In genomic region chr4:80201326-80202151, GRCh38 we compare ENCODE assay signal across 8 cellular contexts. TPM values are rescaled to one million over a fixed set of nuclear protein-coding genes. Genes with fewer than 3 reads are reported as not detected.
DNase-seq lines count a peak whose midpoint lies in the region; ATAC-seq and TF ChIP-seq lines count a peak whose summit lies in the region.

No MANE protein-coding gene starts in this region.

- ATAC-seq in CD4-positive, alpha-beta T cell (ENCODE audit: poor library complexity): peak; percentile 28
- ATAC-seq in GM21737 (IDR thresholded peaks at IDR 0.05; ENCODE audit: unreplicated experiment) (peak; percentile 25), HG02970 (IDR thresholded peaks at IDR 0.05; ENCODE audit: low FRiP score, unreplicated experiment) (no peak)

- POLR2A ChIA-PET in CD4-positive, alpha-beta T cell (lab: Charles Lee): interaction anchor here (0.6 to 7.4 kb wide), 13 partner anchors 11 to 1271 kb away, joined by 3 to 61 read pairs (median 5); partner anchors contain the start of genes ANTXR2, PAQR3 and RASGEF1B

- H3K4me3 Mint-ChIP-seq in CD4-positive, alpha-beta T cell: peak overlapping the region; percentile 89
- peak overlapping the region; percentile 80 for H3K4me3 Mint-ChIP-seq in activated T-helper 1 cell treated with anti-CD3 and anti-CD28 coated beads, Interleukin-12 subunit alpha, Interleukin-12 subunit beta, Interleukin-2, Interleukin-4 antibody, amounts not matched to agents 30 ng/mL and 10 ng/mL and 1 ng/mL, durations not matched to agents 14 hours and 24 hours and 36 hours
- H3K4me3 Mint-ChIP-seq in progenitor cell of endocrine pancreas (ENCODE audit: low read depth): peak overlapping the region; percentile 53

- peak overlapping the region; percentile 71 for H3K27ac Mint-ChIP-seq in CD4-positive, alpha-beta T cell
- H3K27ac Mint-ChIP-seq in activated T-helper 1 cell treated with anti-CD3 and anti-CD28 coated beads, Interleukin-12 subunit alpha, Interleukin-12 subunit beta, Interleukin-2, Interleukin-4 antibody, amounts not matched to agents 30 ng/mL and 10 ng/mL and 1 ng/mL, durations not matched to agents 14 hours and 24 hours and 36 hours: peak overlapping the region; percentile 73
- no peak overlapping the region for H3K27ac Mint-ChIP-seq in progenitor cell of endocrine pancreas

- peaks cover 18% of the 10 kb centered on the region for H3K27me3 Mint-ChIP-seq in CD4-positive, alpha-beta T cell
- peaks cover 21% of the 10 kb centered on the region for H3K27me3 Mint-ChIP-seq in activated T-helper 1 cell treated with anti-CD3 and anti-CD28 coated beads, Interleukin-12 subunit alpha, Interleukin-12 subunit beta, Interleukin-2, Interleukin-4 antibody, amounts not matched to agents 30 ng/mL and 10 ng/mL and 1 ng/mL, durations not matched to agents 14 hours and 24 hours and 36 hours (ENCODE audit: insufficient read depth)
- peaks cover 87% of the 10 kb centered on the region for H3K27me3 Mint-ChIP-seq in progenitor cell of endocrine pancreas

- peaks cover 12% of the 10 kb centered on the region for H3K27me3 ChIP-seq in CD4-positive, alpha-beta T cell (ENCODE audit: control insufficient read depth, insufficient read depth, low read length)

- no peak for TF ChIP-seq CTCF in CD4-positive, alpha-beta T cell (IDR thresholded peaks at IDR 0.05)
- TF ChIP-seq CTCF in fibroblast of villous mesenchyme (IDR thresholded peaks at IDR 0.05; ENCODE audit: insufficient read depth, low read depth, low read length) (no peak), progenitor cell of endocrine pancreas (IDR thresholded peaks at IDR 0.05; ENCODE audit: unreplicated experiment) (no peak)

- peak in 9 of 10 experiments; percentile 46 to 66 (median 55) for DNase-seq in CD4-positive, alpha-beta T cell
- peak; percentile 57 for DNase-seq in NCI-H1105 treated with DMSO at 0.1 percent for 48 hours (lab: John Stamatoyannopoulos, UW)
- DNase-seq in activated T-helper 1 cell treated with anti-CD3 and anti-CD28 coated beads, Interleukin-12 subunit alpha, Interleukin-12 subunit beta, Interleukin-2, Interleukin-4 antibody, amounts not matched to agents 30 ng/mL and 10 ng/mL and 1 ng/mL, durations not matched to agents 14 hours and 24 hours and 36 hours (ENCODE audit: low spot score): no peak
- peak; percentile 27 for DNase-seq in fibroblast of villous mesenchyme (ENCODE audit: low read depth)
- no peak for DNase-seq in progenitor cell of endocrine pancreas (ENCODE audit: low spot score, unreplicated experiment)
- no peak for DNase-seq in NCI-H82 treated with DMSO at 0.1 percent for 48 hours (lab: John Stamatoyannopoulos, UW; ENCODE audit: unreplicated experiment)

- intact Hi-C loops in CD4-positive, alpha-beta T cell (cut with DNase I, micrococcal nuclease): loop anchor here (1.0 to 10.0 kb wide), 6 partner anchors 14 to 853 kb away; partner anchors contain the start of gene ANTXR2 (in 1 of the 2)
- intact Hi-C loops in activated T-helper 1 cell treated with anti-CD3 and anti-CD28 coated beads, Interleukin-12 subunit alpha, Interleukin-12 subunit beta, Interleukin-2, Interleukin-4 antibody, amounts not matched to agents 30 ng/mL and 10 ng/mL and 1 ng/mL, durations not matched to agents 14 hours and 24 hours and 36 hours (cut with micrococcal nuclease): loop anchor here (1.0 to 5.0 kb wide), 9 partner anchors 14 to 1259 kb away; no protein-coding TSS in a partner anchor

- no peaks in the 10 kb centered on the region for H3K9me3 ChIP-seq in CD4-positive, alpha-beta T cell (ENCODE audit: control insufficient read depth, low read length)

- H3K9me3 Mint-ChIP-seq in CD4-positive, alpha-beta T cell: no peaks in the 10 kb centered on the region
- no peaks in the 10 kb centered on the region for H3K9me3 Mint-ChIP-seq in activated T-helper 1 cell treated with anti-CD3 and anti-CD28 coated beads, Interleukin-12 subunit alpha, Interleukin-12 subunit beta, Interleukin-2, Interleukin-4 antibody, amounts not matched to agents 30 ng/mL and 10 ng/mL and 1 ng/mL, durations not matched to agents 14 hours and 24 hours and 36 hours
- no peaks in the 10 kb centered on the region for H3K9me3 Mint-ChIP-seq in progenitor cell of endocrine pancreas (ENCODE audit: low read depth)

- H3K4me1 Mint-ChIP-seq in CD4-positive, alpha-beta T cell (ENCODE audit: low read depth): peaks cover 34% of the 10 kb centered on the region
- H3K4me1 Mint-ChIP-seq in activated T-helper 1 cell treated with anti-CD3 and anti-CD28 coated beads, Interleukin-12 subunit alpha, Interleukin-12 subunit beta, Interleukin-2, Interleukin-4 antibody, amounts not matched to agents 30 ng/mL and 10 ng/mL and 1 ng/mL, durations not matched to agents 14 hours and 24 hours and 36 hours (ENCODE audit: low read depth): peaks cover 36% of the 10 kb centered on the region
- peaks cover 9% of the 10 kb centered on the region for H3K4me1 Mint-ChIP-seq in progenitor cell of endocrine pancreas (ENCODE audit: low read depth)

- peak overlapping the region; percentile 63 for H3K4me3 ChIP-seq in fibroblast of villous mesenchyme (ENCODE audit: low read depth, low read length)

- CTCF ChIA-PET in CD4-positive, alpha-beta T cell (lab: Charles Lee): interaction anchor here (0.7 to 2.3 kb wide), 22 partner anchors 11 to 287 kb away, joined by 3 to 23 read pairs (median 4); partner anchors contain the start of gene ANTXR2

- peak overlapping the region; percentile 61 for H3K27ac ChIP-seq in CD4-positive, alpha-beta T cell (ENCODE audit: low read depth, low read length)

- H3K36me3 Mint-ChIP-seq in CD4-positive, alpha-beta T cell (ENCODE audit: low read depth): peaks cover 5% of the 10 kb centered on the region
- peaks cover 35% of the 10 kb centered on the region for H3K36me3 Mint-ChIP-seq in activated T-helper 1 cell treated with anti-CD3 and anti-CD28 coated beads, Interleukin-12 subunit alpha, Interleukin-12 subunit beta, Interleukin-2, Interleukin-4 antibody, amounts not matched to agents 30 ng/mL and 10 ng/mL and 1 ng/mL, durations not matched to agents 14 hours and 24 hours and 36 hours (ENCODE audit: low read depth)
- H3K36me3 Mint-ChIP-seq in progenitor cell of endocrine pancreas (ENCODE audit: insufficient read depth): no peaks in the 10 kb centered on the region

RNA-seq across cellular contexts. Expression of gene PRDM8, which starts 4.2 kb away (rescaled TPM):
- total RNA-seq in CD4-positive, alpha-beta T cell: 1 to 10 TPM; 4.2 to 5.1 TPM
- total RNA-seq in activated T-helper 1 cell treated with anti-CD3 and anti-CD28 coated beads, Interleukin-12 subunit alpha, Interleukin-12 subunit beta, Interleukin-2, Interleukin-4 antibody, amounts not matched to agents 30 ng/mL and 10 ng/mL and 1 ng/mL, durations not matched to agents 14 hours and 24 hours and 36 hours: 8.4 and 11.9 TPM in 2 replicates
- total RNA-seq in fibroblast of villous mesenchyme: 7.3 and 7.7 TPM in 2 replicates
- 0.31 and 0.38 TPM in 2 replicates for total RNA-seq in progenitor cell of endocrine pancreas

Comparison
In these comparisons a context has a peak if more than half of its experiments do, and no peak if none do; other contexts are left out.
1. DNase-seq: peak in CD4-positive, alpha-beta T cell (9 of 10), NCI-H1105 treated with DMSO at 0.1 percent for 48 hours (single experiment) and fibroblast of villous mesenchyme (single experiment); none in activated T-helper 1 cell treated with anti-CD3 and anti-CD28 coated beads, Interleukin-12 subunit alpha, Interleukin-12 subunit beta, Interleukin-2, Interleukin-4 antibody, amounts not matched to agents 30 ng/mL and 10 ng/mL and 1 ng/mL, durations not matched to agents 14 hours and 24 hours and 36 hours (single experiment), progenitor cell of endocrine pancreas (single experiment) and NCI-H82 treated with DMSO at 0.1 percent for 48 hours (single experiment).
2. Peak in every context shown above with its lines, with median percentiles within 50 percentile points of each other: H3K4me3 Mint-ChIP-seq.